16 cellular contexts compared by ENCODE assay signal in the genomic region with DNA sequence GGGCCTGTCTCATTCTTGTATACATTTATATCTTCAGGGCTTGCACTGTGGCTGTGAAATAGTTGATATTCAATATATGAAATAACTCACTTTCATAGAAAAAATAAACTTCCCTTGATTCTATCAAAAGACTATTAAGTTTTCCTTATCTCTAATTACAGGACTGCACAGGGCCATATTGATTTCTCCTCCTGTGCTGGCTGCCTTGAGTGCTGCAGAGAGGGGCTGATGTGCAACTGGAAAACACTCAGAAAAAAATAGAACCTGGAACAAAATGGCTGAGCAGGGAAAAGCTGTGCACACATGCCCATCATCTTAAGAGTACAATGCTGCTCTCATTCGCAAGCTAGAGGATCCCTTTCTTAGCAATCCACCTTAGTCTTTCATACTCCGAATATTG. TPM values are rescaled to one million over a fixed set of nuclear protein-coding genes. Genes with fewer than 3 reads are reported as not detected.
DNase-seq lines count a peak whose midpoint lies in the region; ATAC-seq and TF ChIP-seq lines count a peak whose summit lies in the region.
"Had no signal": no experiment of that assay in that cellular context is flagged by ENCODE, and none has a peak within 500 bp of the region (broad histone marks: within the 10 kb centered on the region; RNA-seq: fewer than 3 reads in every experiment).

No MANE protein-coding gene starts in this region.

- no peaks in the 10 kb centered on the region for H3K9me3 ChIP-seq in Karpas-422 (ENCODE audit: low read length)

- no peak overlapping the region for H2AFZ ChIP-seq in Karpas-422 (ENCODE audit: low read length)

- H3K27ac Mint-ChIP-seq in stimulated activated naive B cell treated with anti-CD40 and anti-IgM and Interleukin-4, amounts not matched to agents 10 μg/mL and 1 μg/mL and 100 μg/mL, for 72 hours: peak overlapping the region; percentile 17
- H3K27ac Mint-ChIP-seq in activated T-helper 1 cell treated with anti-CD3 and anti-CD28 coated beads, Interleukin-12 subunit alpha, Interleukin-12 subunit beta, Interleukin-2, Interleukin-4 antibody, amounts not matched to agents 30 ng/mL and 10 ng/mL and 1 ng/mL, durations not matched to agents 14 hours and 24 hours and 36 hours: no peak overlapping the region
- H3K27ac Mint-ChIP-seq: CD4-positive, alpha-beta T cell; H9 had no signal

- peaks cover 0 to 4% of the 10 kb centered on the region in 2 donors for H3K36me3 Mint-ChIP-seq in stimulated activated naive B cell treated with anti-CD40 and anti-IgM and Interleukin-4, amounts not matched to agents 10 μg/mL and 1 μg/mL and 100 μg/mL, for 72 hours
- no peaks in the 10 kb centered on the region for H3K36me3 Mint-ChIP-seq in activated T-helper 1 cell treated with anti-CD3 and anti-CD28 coated beads, Interleukin-12 subunit alpha, Interleukin-12 subunit beta, Interleukin-2, Interleukin-4 antibody, amounts not matched to agents 30 ng/mL and 10 ng/mL and 1 ng/mL, durations not matched to agents 14 hours and 24 hours and 36 hours (ENCODE audit: low read depth)

- DNase-seq in Karpas-422 (peak; percentile 34), NCI-H2227 (lab: John Stamatoyannopoulos, UW; ENCODE audit: unreplicated experiment) (peak; percentile 4), foreskin fibroblast (no peak), cerebellum (ENCODE audit: low spot score) (no peak)
- no peak for DNase-seq in stimulated activated naive B cell treated with anti-CD40 and anti-IgM and Interleukin-4, amounts not matched to agents 10 μg/mL and 1 μg/mL and 100 μg/mL, for 72 hours
- DNase-seq in activated T-helper 1 cell treated with anti-CD3 and anti-CD28 coated beads, Interleukin-12 subunit alpha, Interleukin-12 subunit beta, Interleukin-2, Interleukin-4 antibody, amounts not matched to agents 30 ng/mL and 10 ng/mL and 1 ng/mL, durations not matched to agents 14 hours and 24 hours and 36 hours (ENCODE audit: low spot score): no peak
- DNase-seq: ACHN; Calu3; CD4-positive, alpha-beta T cell; DMS79 treated with DMSO at 0.1 percent for 48 hours; GF-D8; GOT3; H9; IMR-90 had no signal

- no peaks in the 10 kb centered on the region for H3K27me3 ChIP-seq in Karpas-422 (ENCODE audit: low read length)

- peaks cover 13 to 40% of the 10 kb centered on the region in 2 donors for H3K4me1 Mint-ChIP-seq in stimulated activated naive B cell treated with anti-CD40 and anti-IgM and Interleukin-4, amounts not matched to agents 10 μg/mL and 1 μg/mL and 100 μg/mL, for 72 hours
- peaks cover 4% of the 10 kb centered on the region for H3K4me1 Mint-ChIP-seq in activated T-helper 1 cell treated with anti-CD3 and anti-CD28 coated beads, Interleukin-12 subunit alpha, Interleukin-12 subunit beta, Interleukin-2, Interleukin-4 antibody, amounts not matched to agents 30 ng/mL and 10 ng/mL and 1 ng/mL, durations not matched to agents 14 hours and 24 hours and 36 hours (ENCODE audit: low read depth)

- H3K9me2 ChIP-seq in Karpas-422 (replicated peaks; ENCODE audit: insufficient read depth, low read length): no peaks in the 10 kb centered on the region

- TF ChIP-seq CTCF in foreskin fibroblast (IDR thresholded peaks at IDR 0.05; ENCODE audit: low read depth, low read length): no peak

- H3K79me2 ChIP-seq in Karpas-422 (ENCODE audit: low read length): no peaks in the 10 kb centered on the region

- no peaks in the 10 kb centered on the region for H3K9me3 Mint-ChIP-seq in stimulated activated naive B cell treated with anti-CD40 and anti-IgM and Interleukin-4, amounts not matched to agents 10 μg/mL and 1 μg/mL and 100 μg/mL, for 72 hours
- H3K9me3 Mint-ChIP-seq in activated T-helper 1 cell treated with anti-CD3 and anti-CD28 coated beads, Interleukin-12 subunit alpha, Interleukin-12 subunit beta, Interleukin-2, Interleukin-4 antibody, amounts not matched to agents 30 ng/mL and 10 ng/mL and 1 ng/mL, durations not matched to agents 14 hours and 24 hours and 36 hours: no peaks in the 10 kb centered on the region
- H3K9me3 Mint-ChIP-seq: CD4-positive, alpha-beta T cell; H9 had no signal

- H3K9ac ChIP-seq in Karpas-422 (ENCODE audit: low read length): no peak overlapping the region

- no peak overlapping the region for H3K4me3 ChIP-seq in Karpas-422 (ENCODE audit: low read length)
- H3K4me3 ChIP-seq in foreskin fibroblast (ENCODE audit: low read depth in 1 of 2, low read length in 2 of 2): no peak overlapping the region

- H3K4me2 ChIP-seq in Karpas-422 (ENCODE audit: low read depth, low read length, poor library complexity, severe bottlenecking): no peak overlapping the region

- no peak overlapping the region for H3K4me3 Mint-ChIP-seq in stimulated activated naive B cell treated with anti-CD40 and anti-IgM and Interleukin-4, amounts not matched to agents 10 μg/mL and 1 μg/mL and 100 μg/mL, for 72 hours
- no peak overlapping the region for H3K4me3 Mint-ChIP-seq in activated T-helper 1 cell treated with anti-CD3 and anti-CD28 coated beads, Interleukin-12 subunit alpha, Interleukin-12 subunit beta, Interleukin-2, Interleukin-4 antibody, amounts not matched to agents 30 ng/mL and 10 ng/mL and 1 ng/mL, durations not matched to agents 14 hours and 24 hours and 36 hours
- H3K4me3 Mint-ChIP-seq: CD4-positive, alpha-beta T cell; H9 had no signal

- no peaks in the 10 kb centered on the region for H3K36me3 ChIP-seq in Karpas-422 (ENCODE audit: insufficient read depth, low read length)

- H3K4me1 ChIP-seq in Karpas-422 (ENCODE audit: low read length): peaks cover under 1% of the 10 kb centered on the region

- ATAC-seq in SK-N-SH treated with all-trans-retinoic acid at 6 μM for 48 hours: no peak
- no peak for ATAC-seq in stimulated activated naive B cell treated with anti-CD40 and anti-IgM and Interleukin-4, amounts not matched to agents 10 μg/mL and 1 μg/mL and 100 μg/mL, for 72 hours (replicated peaks)

- no peaks in the 10 kb centered on the region for H3K27me3 Mint-ChIP-seq in stimulated activated naive B cell treated with anti-CD40 and anti-IgM and Interleukin-4, amounts not matched to agents 10 μg/mL and 1 μg/mL and 100 μg/mL, for 72 hours
- peaks cover 5% of the 10 kb centered on the region for H3K27me3 Mint-ChIP-seq in activated T-helper 1 cell treated with anti-CD3 and anti-CD28 coated beads, Interleukin-12 subunit alpha, Interleukin-12 subunit beta, Interleukin-2, Interleukin-4 antibody, amounts not matched to agents 30 ng/mL and 10 ng/mL and 1 ng/mL, durations not matched to agents 14 hours and 24 hours and 36 hours (ENCODE audit: insufficient read depth)

- intact Hi-C loops in activated T-helper 1 cell treated with anti-CD3 and anti-CD28 coated beads, Interleukin-12 subunit alpha, Interleukin-12 subunit beta, Interleukin-2, Interleukin-4 antibody, amounts not matched to agents 30 ng/mL and 10 ng/mL and 1 ng/mL, durations not matched to agents 14 hours and 24 hours and 36 hours (cut with micrococcal nuclease): no loop called here

- H3K27ac ChIP-seq in Karpas-422 (ENCODE audit: low read length): no peak overlapping the region
- H3K27ac ChIP-seq: C4-2B had no signal

- no peaks in the 10 kb centered on the region for H4K20me1 ChIP-seq in Karpas-422 (ENCODE audit: insufficient read depth, low read depth, low read length)

TF ChIP-seq in SK-N-SH treated with all-trans-retinoic acid at 6 μM for 48 hours, 23 proteins besides CTCF, POLR2A, EP300 and RAD21:
- TF ChIP-seq TCF4 (CRISPR knock-in tag; IDR thresholded peaks at IDR 0.05; ENCODE audit: borderline replicate concordance) (peak; percentile 64; the same call in 1 of the 2 replicates), ZFP3 (CRISPR knock-in tag; IDR thresholded peaks at IDR 0.05) (no peak)

RNA-seq across cellular contexts. Expression of gene HDAC9, which starts 5.9 kb away (rescaled TPM):
- total RNA-seq in Karpas-422 (2014; rRNA removed; shearing (Covaris generic); ENCODE audit: low replicate concordance): 1.7 and 5.2 TPM in 2 replicates
- 62.0 TPM for total RNA-seq in cerebellum
- 0.86 and 2.0 TPM in 2 replicates for total RNA-seq in activated T-helper 1 cell treated with anti-CD3 and anti-CD28 coated beads, Interleukin-12 subunit alpha, Interleukin-12 subunit beta, Interleukin-2, Interleukin-4 antibody, amounts not matched to agents 30 ng/mL and 10 ng/mL and 1 ng/mL, durations not matched to agents 14 hours and 24 hours and 36 hours

Comparison
In these comparisons a context has a peak if more than half of its experiments do, and no peak if none do; other contexts are left out.
1. DNase-seq: peak in Karpas-422 (single experiment) and NCI-H2227 (single experiment); none in stimulated activated naive B cell treated with anti-CD40 and anti-IgM and Interleukin-4, amounts not matched to agents 10 μg/mL and 1 μg/mL and 100 μg/mL, for 72 hours (single experiment), foreskin fibroblast (0 of 2), cerebellum (single experiment) and activated T-helper 1 cell treated with anti-CD3 and anti-CD28 coated beads, Interleukin-12 subunit alpha, Interleukin-12 subunit beta, Interleukin-2, Interleukin-4 antibody, amounts not matched to agents 30 ng/mL and 10 ng/mL and 1 ng/mL, durations not matched to agents 14 hours and 24 hours and 36 hours (single experiment).
2. RNA of gene HDAC9, which starts 5.9 kb away (total RNA-seq): 62.0 TPM in cerebellum (single experiment); 1.7 to 5.2 TPM in Karpas-422 and 0.86 to 2.0 TPM in activated T-helper 1 cell treated with anti-CD3 and anti-CD28 coated beads, Interleukin-12 subunit alpha, Interleukin-12 subunit beta, Interleukin-2, Interleukin-4 antibody, amounts not matched to agents 30 ng/mL and 10 ng/mL and 1 ng/mL, durations not matched to agents 14 hours and 24 hours and 36 hours; every median in the first group is over 10 times any median in the second.